ENCODE assay signal across 4 cellular contexts in genomic region chr6:105815657-105816555, GRCh38.
TF ChIP-seq lines count a peak whose summit lies in the region.

No MANE protein-coding gene starts in this region.

TF ChIP-seq in SK-N-SH treated with all-trans-retinoic acid at 6 μM for 48 hours, 23 proteins besides CTCF, POLR2A, EP300 and RAD21:
- no peak for TF ChIP-seq CREB5 (CRISPR knock-in tag; IDR thresholded peaks at IDR 0.05; ENCODE audit: low read depth)
- no peak for TF ChIP-seq ARNTL (CRISPR knock-in tag; IDR thresholded peaks at IDR 0.05; ENCODE audit: borderline replicate concordance, low read depth)
- no peak for TF ChIP-seq RARB (CRISPR knock-in tag; IDR thresholded peaks at IDR 0.05)
- TF ChIP-seq BACH2 (CRISPR knock-in tag; IDR thresholded peaks at IDR 0.05; ENCODE audit: borderline replicate concordance), result no peak
- TF ChIP-seq OSR1 (CRISPR knock-in tag; IDR thresholded peaks at IDR 0.05), result no peak
- no peak for TF ChIP-seq ZNF8 (CRISPR knock-in tag; IDR thresholded peaks at IDR 0.05)
- no peak for TF ChIP-seq ZNF70 (CRISPR knock-in tag; IDR thresholded peaks at IDR 0.05)
- no peak for TF ChIP-seq ZNF565 (CRISPR knock-in tag; conservative IDR thresholded peaks at IDR 0.05; ENCODE audit: low read depth)
- TF ChIP-seq ZC3H10 (CRISPR knock-in tag; IDR thresholded peaks at IDR 0.05), result no peak

TF ChIP-seq in SK-N-SH, 30 proteins besides CTCF, POLR2A, EP300 and RAD21:
- no peak for TF ChIP-seq RCOR1 (IDR thresholded peaks at IDR 0.05; ENCODE audit: low read length)
- TF ChIP-seq YY1 (IDR thresholded peaks at IDR 0.05; ENCODE audit: low read depth), result no peak
- TF ChIP-seq MAX (IDR thresholded peaks at IDR 0.05; ENCODE audit: low read depth), result no peak
- TF ChIP-seq FOXM1 (IDR thresholded peaks at IDR 0.05; ENCODE audit: low read depth), result no peak
- no peak for TF ChIP-seq GATA2 (CRISPR knock-in tag; IDR thresholded peaks at IDR 0.05)
- no peak for TF ChIP-seq SMC3 (IDR thresholded peaks at IDR 0.05; ENCODE audit: low read depth, low read length)
- no peak for TF ChIP-seq NRF1 (IDR thresholded peaks at IDR 0.05; ENCODE audit: low read depth, low read length)
- no peak for TF ChIP-seq CHD2 (IDR thresholded peaks at IDR 0.05; ENCODE audit: low read length, partially characterized antibody)
- TF ChIP-seq FOSL2 (IDR thresholded peaks at IDR 0.05; ENCODE audit: borderline replicate concordance, low read depth), result no peak
- no peak for TF ChIP-seq TEAD4 (IDR thresholded peaks at IDR 0.05; ENCODE audit: borderline replicate concordance, insufficient read depth)
- TF ChIP-seq REST (IDR thresholded peaks at IDR 0.05; ENCODE audit: low read depth, low read length), result no peak
- no peak for TF ChIP-seq JUND (IDR thresholded peaks at IDR 0.05)
- TF ChIP-seq EZH2phosphoT487 (IDR thresholded peaks at IDR 0.05; ENCODE audit: borderline replicate concordance, low read depth), result no peak
- no peak for TF ChIP-seq RFX5 (IDR thresholded peaks at IDR 0.05; ENCODE audit: low read length)
- TF ChIP-seq TCF12 (IDR thresholded peaks at IDR 0.05), result no peak

TF ChIP-seq in GM23338, 12 proteins besides CTCF, POLR2A, EP300 and RAD21:
- TF ChIP-seq STAT1 (IDR thresholded peaks at IDR 0.05; ENCODE audit: unreplicated experiment) (no peak), ZNF114 (CRISPR knock-in tag; IDR thresholded peaks at IDR 0.05) (no peak), EZH2 (IDR thresholded peaks at IDR 0.05; ENCODE audit: low read depth, unreplicated experiment) (no peak), ZNF331 (CRISPR knock-in tag; IDR thresholded peaks at IDR 0.05; ENCODE audit: low read depth) (no peak), JUNB (IDR thresholded peaks at IDR 0.05; ENCODE audit: unreplicated experiment) (no peak)

TF ChIP-seq in H1, 55 proteins besides CTCF, POLR2A, EP300 and RAD21:
- TF ChIP-seq KDM1A (IDR thresholded peaks at IDR 0.05; ENCODE audit: borderline replicate concordance, low read length), result no peak
- no peak for TF ChIP-seq POLR2AphosphoS5 (IDR thresholded peaks at IDR 0.05; ENCODE audit: low read depth, low read length)
- no peak for TF ChIP-seq RXRA (IDR thresholded peaks at IDR 0.05; ENCODE audit: insufficient read depth, low read depth, low read length)
- TF ChIP-seq MAFK (IDR thresholded peaks at IDR 0.05; ENCODE audit: low read depth, low read length), result no peak
- no peak for TF ChIP-seq TCF12 (IDR thresholded peaks at IDR 0.05; ENCODE audit: low read depth, low read length)
- TF ChIP-seq SUZ12 (IDR thresholded peaks at IDR 0.05; ENCODE audit: low read length), result no peak
- TF ChIP-seq BRCA1 (IDR thresholded peaks at IDR 0.05; ENCODE audit: low read depth, low read length), result no peak
- no peak for TF ChIP-seq RNF2 (IDR thresholded peaks at IDR 0.05; ENCODE audit: borderline replicate concordance, low read depth, low read length, missing control alignments, poor library complexity, severe bottlenecking)
- TF ChIP-seq PHF8 (conservative IDR thresholded peaks at IDR 0.05; ENCODE audit: low read depth, low read length), result no peak
- TF ChIP-seq MAX (IDR thresholded peaks at IDR 0.05), result no peak
- no peak for TF ChIP-seq SIN3A (conservative IDR thresholded peaks at IDR 0.05 in 1 of 2, IDR thresholded peaks at IDR 0.05 in 1 of 2; ENCODE audit: low read depth in 1 of 2, low read length in 2 of 2)
- no peak for TF ChIP-seq BACH1 (IDR thresholded peaks at IDR 0.05; ENCODE audit: low read length)
- no peak for TF ChIP-seq CHD1 (IDR thresholded peaks at IDR 0.05; ENCODE audit: low read depth, low read length)
- no peak for TF ChIP-seq POU5F1 (IDR thresholded peaks at IDR 0.05; ENCODE audit: low read depth, low read length)
- TF ChIP-seq E2F6 (IDR thresholded peaks at IDR 0.05), result no peak
- no peak for TF ChIP-seq SRF (IDR thresholded peaks at IDR 0.05; ENCODE audit: low read depth, low read length)
TF ChIP-seq in H1: peak in this region for 0.
